ENCODE assay signal across 25 cellular contexts in genomic region chr3:48068886-48069285, GRCh38. TPM values are rescaled to one million over a fixed set of nuclear protein-coding genes. Genes with fewer than 3 reads are reported as not detected.
DNase-seq lines count a peak whose midpoint lies in the region; ATAC-seq and TF ChIP-seq lines count a peak whose summit lies in the region.
"Had no signal": no experiment of that assay in that cellular context is flagged by ENCODE, and none has a peak within 500 bp of the region (broad histone marks: within the 10 kb centered on the region; RNA-seq: fewer than 3 reads in every experiment).

No MANE protein-coding gene starts in this region.

- no peak overlapping the region for H3K4me3 ChIP-seq in uterus
- H3K4me3 ChIP-seq: esophagus muscularis mucosa, lower lobe of right lung had no signal

- no peaks in the 10 kb centered on the region for H3K27me3 ChIP-seq in uterus
- H3K27me3 ChIP-seq: esophagus muscularis mucosa had no signal

- H3K27me3 Mint-ChIP-seq in HFFc6 (ENCODE audit: insufficient read depth) (no peaks in the 10 kb centered on the region; the same call in 1 of the 2 replicates), endothelial cell (ENCODE audit: unreplicated experiment) (no peaks in the 10 kb centered on the region), mesothelial cell of epicardium (ENCODE audit: low read depth) (no peaks in the 10 kb centered on the region)
- H3K27me3 Mint-ChIP-seq: activated naive CD4-positive, alpha-beta T cell treated with anti-CD3 and anti-CD28 coated beads, Interleukin-2, amount 10 ng/mL, durations not matched to agents 7 days and 5 days; CD4-positive, CD25-positive, alpha-beta regulatory T cell had no signal

- no peak for ATAC-seq in HG03521 (IDR thresholded peaks at IDR 0.05; ENCODE audit: unreplicated experiment)
- no peak for ATAC-seq in GM19452 (IDR thresholded peaks at IDR 0.05; ENCODE audit: unreplicated experiment)
- ATAC-seq: lower lobe of right lung had no signal

- intact Hi-C loops in uterus (cut with DNase I; ENCODE audit: low total_unique reads), result no loop called here

- no peaks in the 10 kb centered on the region for H3K9me3 ChIP-seq in uterus
- H3K9me3 ChIP-seq: esophagus muscularis mucosa, lower lobe of right lung had no signal

- no peak for TF ChIP-seq CTCF in 22Rv1 (IDR thresholded peaks at IDR 0.05)
- TF ChIP-seq CTCF in HFFc6 (IDR thresholded peaks at IDR 0.05), result no peak
- TF ChIP-seq CTCF in endothelial cell (IDR thresholded peaks at IDR 0.05; ENCODE audit: unreplicated experiment), result no peak
- no peak for TF ChIP-seq CTCF in mesothelial cell of epicardium (IDR thresholded peaks at IDR 0.05; ENCODE audit: unreplicated experiment)
- TF ChIP-seq CTCF in uterus (IDR thresholded peaks at IDR 0.05), result no peak

- H3K36me3 ChIP-seq in uterus, result no peaks in the 10 kb centered on the region

- H3K36me3 Mint-ChIP-seq in HFFc6 (ENCODE audit: low read depth) (peaks cover 20% of the 10 kb centered on the region), endothelial cell (ENCODE audit: low read depth, unreplicated experiment) (no peaks in the 10 kb centered on the region), mesothelial cell of epicardium (peaks cover 8% of the 10 kb centered on the region)

- TF ChIP-seq POLR2A in uterus (IDR thresholded peaks at IDR 0.05), result no peak

- DNase-seq in HFFc6 (no peak), endothelial cell (ENCODE audit: low spot score) (no peak), mesothelial cell of epicardium (ENCODE audit: low spot score in 2 of 2, unreplicated experiment in 2 of 2) (no peak), uterus (no peak)
- DNase-seq in activated naive CD4-positive, alpha-beta T cell (lab: John Stamatoyannopoulos, UW), result no peak
- DNase-seq: activated CD4-positive, CD25-positive, alpha-beta regulatory T cell treated with anti-CD3 and anti-CD28 coated beads, Interleukin-2, amount 50 U/mL, for 72 hours; activated naive CD4-positive, alpha-beta T cell treated with anti-CD3 and anti-CD28 coated beads, Interleukin-2, amount 10 ng/mL, durations not matched to agents 7 days and 5 days; activated T-cell treated with anti-CD3 and anti-CD28 coated beads, Interleukin-2, amount 50 U/mL, for 48 hours; anterior cingulate cortex; CD4-positive, CD25-positive, alpha-beta regulatory T cell; DMS 273 treated with DMSO at 0.1 percent for 48 hours; effector CD8-positive, alpha-beta T cell; GF-D8; lower lobe of right lung; NCI-H1092; NCI-H2081 treated with DMSO at 0.1 percent for 48 hours; NCI-H510A; occipital lobe; right cardiac atrium; SW 1271 had no signal

- H3K9me3 Mint-ChIP-seq in HFFc6 (no peaks in the 10 kb centered on the region), endothelial cell (ENCODE audit: unreplicated experiment) (no peaks in the 10 kb centered on the region), mesothelial cell of epicardium (no peaks in the 10 kb centered on the region)
- H3K9me3 Mint-ChIP-seq: activated naive CD4-positive, alpha-beta T cell treated with anti-CD3 and anti-CD28 coated beads, Interleukin-2, amount 10 ng/mL, durations not matched to agents 7 days and 5 days; CD4-positive, CD25-positive, alpha-beta regulatory T cell had no signal

- peaks cover 52% of the 10 kb centered on the region for H3K4me1 Mint-ChIP-seq in HFFc6 (ENCODE audit: low read depth)
- H3K4me1 Mint-ChIP-seq in endothelial cell (ENCODE audit: unreplicated experiment), result no peaks in the 10 kb centered on the region
- H3K4me1 Mint-ChIP-seq in mesothelial cell of epicardium, result no peaks in the 10 kb centered on the region

- peak overlapping the region; percentile 49 for H3K27ac Mint-ChIP-seq in HFFc6
- peak overlapping the region; percentile 6 for H3K27ac Mint-ChIP-seq in endothelial cell (ENCODE audit: unreplicated experiment)
- H3K27ac Mint-ChIP-seq in mesothelial cell of epicardium, result peak overlapping the region; percentile 12
- H3K27ac Mint-ChIP-seq: activated naive CD4-positive, alpha-beta T cell treated with anti-CD3 and anti-CD28 coated beads, Interleukin-2, amount 10 ng/mL, durations not matched to agents 7 days and 5 days; CD4-positive, CD25-positive, alpha-beta regulatory T cell had no signal

- H3K4me3 Mint-ChIP-seq in HFFc6 (no peak overlapping the region), endothelial cell (ENCODE audit: unreplicated experiment) (no peak overlapping the region), mesothelial cell of epicardium (no peak overlapping the region)
- H3K4me3 Mint-ChIP-seq: activated naive CD4-positive, alpha-beta T cell treated with anti-CD3 and anti-CD28 coated beads, Interleukin-2, amount 10 ng/mL, durations not matched to agents 7 days and 5 days; CD4-positive, CD25-positive, alpha-beta regulatory T cell had no signal

- peaks cover 0 to 7% of the 10 kb centered on the region in 2 donors for H3K4me1 ChIP-seq in uterus

- H3K27ac ChIP-seq in 22Rv1 (0 out of 2 replicates have a peak overlapping the region, but pooled peaks have one; percentile 14), uterus (no peak overlapping the region)
- H3K27ac ChIP-seq: esophagus muscularis mucosa, lower lobe of right lung, RWPE1 had no signal

RNA-seq across cellular contexts. Expression of gene MAP4, which starts 52.7 kb away (rescaled TPM):
- 100 to 1,000 TPM; 294 to 328 (median 312) TPM for total RNA-seq in HFFc6 (2021; fragmentation: NEBNext Ultra II Directional; extraction: Animal tissue kit (Norgen Biotek cat#: 25700))
- total RNA-seq in endothelial cell (ENCODE audit: unreplicated experiment) (155 TPM), mesothelial cell of epicardium (153 to 160 TPM (median 158 TPM) in 3 replicates), uterus (100 to 1,000 TPM in 1 of 4 donors, 10 to 100 TPM in 3; 51.5 to 264 (median 79.7) TPM)
